16 cellular contexts compared by ENCODE assay signal in the genomic region with DNA sequence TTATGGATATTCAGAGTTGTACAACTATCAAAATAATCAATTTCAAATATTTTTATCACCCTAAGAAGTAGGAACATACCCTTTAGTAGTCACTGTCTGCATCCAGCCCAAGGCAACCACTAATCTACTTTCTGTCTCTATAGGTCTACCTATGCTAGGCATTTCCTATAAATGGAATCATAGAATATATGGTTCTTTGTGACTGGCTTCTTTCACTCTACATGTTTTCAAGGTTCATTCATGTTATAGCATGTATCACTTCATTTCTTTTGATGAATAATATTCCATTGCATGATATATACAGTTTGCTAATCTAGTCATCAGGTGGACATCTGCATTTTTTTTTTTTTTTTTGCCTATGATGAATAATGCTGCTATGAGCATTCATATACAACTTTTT.
DNase-seq lines count a peak whose midpoint lies in the region; ATAC-seq, FAIRE-seq and TF ChIP-seq lines count a peak whose summit lies in the region.
"Had no signal": no experiment of that assay in that cellular context is flagged by ENCODE, and none has a peak within 500 bp of the region (broad histone marks: within the 10 kb centered on the region; RNA-seq: fewer than 3 reads in every experiment).

No MANE protein-coding gene starts in this region.

- peaks cover 43% of the 10 kb centered on the region for H3K36me3 ChIP-seq in CD4-positive, CD25-positive, alpha-beta regulatory T cell (ENCODE audit: control insufficient read depth, insufficient read depth, low read length)
- H3K36me3 ChIP-seq in bronchial epithelial cell (ENCODE audit: control insufficient read depth, insufficient read depth, low read length) = peaks cover 1% of the 10 kb centered on the region

- peaks cover 35% of the 10 kb centered on the region for H3K36me3 Mint-ChIP-seq in CD4-positive, CD25-positive, alpha-beta regulatory T cell

- FAIRE-seq in GM12891 (lab: Jason Lieb, UNC) (peak; percentile 20), bronchial epithelial cell (lab: Jason Lieb, UNC) (no peak)
- FAIRE-seq: A549 had no signal

- peak overlapping the region in 2 of 3 donors; percentile 45 to 63 for H3K27ac Mint-ChIP-seq in CD4-positive, CD25-positive, alpha-beta regulatory T cell

- TF ChIP-seq CTCF in bronchial epithelial cell (IDR thresholded peaks at IDR 0.05; ENCODE audit: insufficient read depth, low read length, severe bottlenecking) = no peak

- no peak for DNase-seq in CD4-positive, CD25-positive, alpha-beta regulatory T cell
- no peak for DNase-seq in GM12891 (ENCODE audit: insufficient read length, low spot score)
- DNase-seq in bronchial epithelial cell (ENCODE audit: low read depth) = peak; percentile 86
- DNase-seq in A172 (ENCODE audit: low spot score) = no peak
- no peak for DNase-seq in NCI-H1105 treated with DMSO at 0.1 percent for 48 hours (lab: John Stamatoyannopoulos, UW)
- no peak for DNase-seq in DMS79 treated with DMSO at 0.1 percent for 48 hours (lab: John Stamatoyannopoulos, UW)
- DNase-seq: AML-193; CD4-positive, alpha-beta memory T cell; DMS153; DMS79; GF-D8; GM23248 had no signal

- no peak for ATAC-seq in CD4-positive, CD25-positive, alpha-beta regulatory T cell (ENCODE audit: low read depth in 2 of 2)
- ATAC-seq in esophagus mucosa = peak; percentile 25
- ATAC-seq: A549 had no signal

- H3K27me3 Mint-ChIP-seq in CD4-positive, CD25-positive, alpha-beta regulatory T cell = no peaks in the 10 kb centered on the region
- H3K27me3 Mint-ChIP-seq: CD4-positive, alpha-beta memory T cell had no signal

- H3K27ac ChIP-seq in CD4-positive, CD25-positive, alpha-beta regulatory T cell (ENCODE audit: insufficient read depth, low read length, poor library complexity, severe bottlenecking) = no peak overlapping the region
- H3K27ac ChIP-seq: A549, C4-2B, GM23248 had no signal

- TF ChIP-seq POLR2A in GM12891 (IDR thresholded peaks at IDR 0.05; ENCODE audit: low read depth, low read length) = no peak

- no peaks in the 10 kb centered on the region for H3K9me3 ChIP-seq in CD4-positive, CD25-positive, alpha-beta regulatory T cell (ENCODE audit: control insufficient read depth in 2 of 2, low read length in 2 of 2)
- H3K9me3 ChIP-seq: A549, HAP-1 had no signal

- H3K4me1 ChIP-seq in CD4-positive, CD25-positive, alpha-beta regulatory T cell (ENCODE audit: control insufficient read depth, insufficient read depth, low read length, poor library complexity, severe bottlenecking) = no peaks in the 10 kb centered on the region
- H3K4me1 ChIP-seq: A549 had no signal

- H3K4me3 ChIP-seq in CD4-positive, CD25-positive, alpha-beta regulatory T cell (ENCODE audit: low read depth, low read length) = no peak overlapping the region
- H3K4me3 ChIP-seq in bronchial epithelial cell (ENCODE audit: low read depth, low read length) = no peak overlapping the region
- H3K4me3 ChIP-seq: A549, GM23248, HAP-1 had no signal

- no peak overlapping the region for H3K4me3 Mint-ChIP-seq in CD4-positive, CD25-positive, alpha-beta regulatory T cell
- H3K4me3 Mint-ChIP-seq: CD4-positive, alpha-beta memory T cell had no signal

- no peaks in the 10 kb centered on the region for H3K9me3 Mint-ChIP-seq in CD4-positive, CD25-positive, alpha-beta regulatory T cell
- H3K9me3 Mint-ChIP-seq: CD4-positive, alpha-beta memory T cell had no signal

- H3K4me1 Mint-ChIP-seq in CD4-positive, CD25-positive, alpha-beta regulatory T cell = peaks cover 23 to 40% (median 36%) of the 10 kb centered on the region in 4 donors

- no peaks in the 10 kb centered on the region for H3K27me3 ChIP-seq in CD4-positive, CD25-positive, alpha-beta regulatory T cell (ENCODE audit: control insufficient read depth, insufficient read depth, low read length)
- no peaks in the 10 kb centered on the region for H3K27me3 ChIP-seq in bronchial epithelial cell (ENCODE audit: control insufficient read depth, insufficient read depth, low read length)

TF ChIP-seq in GM12891, 5 proteins besides CTCF, POLR2A, EP300 and RAD21:
- TF ChIP-seq PAX5 (IDR thresholded peaks at IDR 0.05; ENCODE audit: insufficient read depth, low read length, severe bottlenecking) (no peak), TAF1 (IDR thresholded peaks at IDR 0.05; ENCODE audit: low read depth, low read length) (no peak), POLR2AphosphoS5 (IDR thresholded peaks at IDR 0.05; ENCODE audit: low read depth, low read length) (no peak), POU2F2 (IDR thresholded peaks at IDR 0.05; ENCODE audit: low read depth, low read length) (no peak), SPI1 (IDR thresholded peaks at IDR 0.05; ENCODE audit: low read depth, low read length) (no peak)
